ENCODE assay signal across 8 cellular contexts in the genomic region with DNA sequence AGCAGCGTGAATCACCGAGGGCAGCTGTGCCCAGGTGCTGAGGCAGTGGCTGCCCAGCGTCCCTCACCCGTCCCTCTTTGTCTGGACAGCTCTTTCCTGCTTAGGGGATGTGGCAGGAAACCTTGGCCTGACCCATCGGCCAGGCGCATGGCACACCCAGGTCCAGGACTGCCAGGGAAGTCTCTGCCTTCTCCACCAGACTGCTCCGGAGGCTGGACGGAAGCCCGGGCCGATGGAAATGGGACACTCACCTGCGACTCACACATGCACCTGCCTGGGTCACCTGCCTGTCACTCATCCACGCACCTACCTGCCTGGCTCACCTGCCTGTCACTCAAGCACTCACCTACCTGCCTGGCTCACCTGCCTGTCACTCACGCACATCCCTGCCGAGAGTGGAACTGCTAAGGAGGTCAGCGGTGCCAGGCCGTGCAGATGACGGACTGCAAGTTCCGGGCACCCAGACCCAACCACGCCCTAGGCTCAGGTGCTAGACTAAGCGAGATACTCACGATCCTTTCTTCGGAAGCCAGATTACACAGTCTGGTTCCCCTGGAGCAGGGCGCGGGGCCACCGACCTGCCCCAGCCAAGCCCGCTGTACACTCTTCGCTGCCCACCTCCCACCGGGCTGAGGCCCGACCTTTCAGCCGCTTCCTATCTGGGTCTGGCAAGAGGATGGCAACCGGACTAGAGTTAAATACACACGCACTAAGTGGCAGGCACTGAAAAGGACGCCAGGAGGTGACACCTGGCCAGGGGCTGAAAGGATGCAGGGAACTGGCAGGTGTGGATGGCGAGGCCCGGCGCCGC. TPM values are rescaled to one million over a fixed set of nuclear protein-coding genes. Genes with fewer than 3 reads are reported as not detected.
DNase-seq lines count a peak whose midpoint lies in the region; ATAC-seq lines count a peak whose summit lies in the region.

No MANE protein-coding gene starts in this region.

- peak overlapping the region; percentile 87 for H3K4me3 Mint-ChIP-seq in T-helper 17 cell

- peak overlapping the region; percentile 79 to 99 (median 92) for H3K4me3 ChIP-seq in skin epidermis

- no peaks in the 10 kb centered on the region for H3K9me3 ChIP-seq in T-helper 17 cell (ENCODE audit: control insufficient read depth, low read length, poor library complexity, severe bottlenecking)

- intact Hi-C loops in Right ventricle myocardium inferior (cut with DNase I), result loop anchor here (2.0 kb wide), 1 partner anchor 40 kb away; the partner anchor contains the start of genes B3GALT6 and SDF4
- intact Hi-C loops in Right ventricle myocardium superior (cut with DNase I), result no loop called here

- peaks cover 35% of the 10 kb centered on the region for H3K4me1 Mint-ChIP-seq in T-helper 17 cell

- peaks cover 2% of the 10 kb centered on the region for H3K36me3 Mint-ChIP-seq in T-helper 17 cell (ENCODE audit: low read depth)

- peak overlapping the region; percentile 88 for H3K27ac Mint-ChIP-seq in T-helper 17 cell

- peak overlapping the region; percentile 80 to 97 (median 91) for H3K27ac ChIP-seq in skin epidermis

- ATAC-seq in Right ventricle myocardium inferior, result no peak
- no peak for ATAC-seq in Right ventricle myocardium superior (ENCODE audit: poor library complexity)
- no peak for ATAC-seq in T-helper 17 cell

- H3K27me3 Mint-ChIP-seq in T-helper 17 cell, result no peaks in the 10 kb centered on the region

- DNase-seq in Right ventricle myocardium inferior (ENCODE audit: missing footprints) (peak; percentile 44), Right ventricle myocardium superior (no peak), T-helper 17 cell (no peak), glomerular visceral epithelial cell (ENCODE audit: extremely low spot score) (peak; percentile 66), foreskin melanocyte (no peak)
- DNase-seq in stimulated activated naive CD4-positive, alpha-beta T cell treated with Interleukin-2 at 50 U/mL for 16 hours (lab: John Stamatoyannopoulos, UW), result no peak
- no peak for DNase-seq in stimulated activated CD4-positive, alpha-beta T cell treated with anti-CD3 and anti-CD28 coated beads, Interleukin-12 subunit alpha, Interleukin-12 subunit beta, amount 100 ng/mL, for 4 hours

RNA-seq across cellular contexts. Expression of gene UBE2J2, which starts 1.1 kb away (rescaled TPM):
- total RNA-seq in Right ventricle myocardium inferior, result 40.0 TPM
- total RNA-seq in Right ventricle myocardium superior, result 34.7 TPM
- total RNA-seq in T-helper 17 cell, result 10 to 100 TPM; 50.6 to 57.7 TPM

RNA-seq across cellular contexts. Expression of gene SCNN1D, which starts 7.7 kb away (rescaled TPM):
- total RNA-seq in Right ventricle myocardium inferior (3.0 TPM), Right ventricle myocardium superior (2.6 TPM), T-helper 17 cell (1 to 10 TPM; 4.6 to 8.0 TPM)

RNA-seq across cellular contexts. Expression of gene C1QTNF12, which starts 26.0 kb away (rescaled TPM):
- 0.57 TPM for total RNA-seq in Right ventricle myocardium inferior
- 0.51 TPM for total RNA-seq in Right ventricle myocardium superior
- 1 to 10 TPM in 1 of 2 donors, under 1 TPM in 1; 0.91 to 2.0 TPM for total RNA-seq in T-helper 17 cell

RNA-seq across cellular contexts. Expression of gene ACAP3, which starts 35.2 kb away (rescaled TPM):
- 57.3 TPM for total RNA-seq in Right ventricle myocardium inferior
- 56.3 TPM for total RNA-seq in Right ventricle myocardium superior
- total RNA-seq in T-helper 17 cell, result 10 to 100 TPM; 63.5 to 66.2 TPM

RNA-seq across cellular contexts. Expression of gene PUSL1, which starts 35.9 kb away (rescaled TPM):
- total RNA-seq in Right ventricle myocardium inferior (10.3 TPM), Right ventricle myocardium superior (10.6 TPM), T-helper 17 cell (10 to 100 TPM; 10.6 to 14.9 TPM)

Comparison
In these comparisons a context has a peak if more than half of its experiments do, and no peak if none do; other contexts are left out.
1. DNase-seq: peak in Right ventricle myocardium inferior (single experiment) and glomerular visceral epithelial cell (single experiment); none in Right ventricle myocardium superior (single experiment), T-helper 17 cell (0 of 3), stimulated activated naive CD4-positive, alpha-beta T cell treated with Interleukin-2 at 50 U/mL for 16 hours (single experiment), stimulated activated CD4-positive, alpha-beta T cell treated with anti-CD3 and anti-CD28 coated beads, Interleukin-12 subunit alpha, Interleukin-12 subunit beta, amount 100 ng/mL, for 4 hours (single experiment) and foreskin melanocyte (single experiment).